ENCODE assay signal across 14 cellular contexts in genomic region chr19:22532388-22533310, GRCh38.
DNase-seq lines count a peak whose midpoint lies in the region; ATAC-seq and TF ChIP-seq lines count a peak whose summit lies in the region.
"Had no signal": no experiment of that assay in that cellular context is flagged by ENCODE, and none has a peak within 500 bp of the region (broad histone marks: within the 10 kb centered on the region; RNA-seq: fewer than 3 reads in every experiment).

No MANE protein-coding gene starts in this region.

- H3K27me3 ChIP-seq in psoas muscle (ENCODE audit: insufficient read depth in 3 of 3, low read length in 2 of 3): no peaks in the 10 kb centered on the region

- ATAC-seq in psoas muscle (peak in 2 of 4 donors; percentile 13 to 47), HG03521 (IDR thresholded peaks at IDR 0.05; ENCODE audit: unreplicated experiment) (no peak)

- H3K4me1 ChIP-seq in psoas muscle: no peaks in the 10 kb centered on the region

- H3K27ac ChIP-seq in 22Rv1 (no peak overlapping the region), caudate nucleus (ENCODE audit: low read depth, low read length) (no peak overlapping the region), psoas muscle (no peak overlapping the region)
- H3K27ac ChIP-seq: KMS-11 had no signal

- DNase-seq in caudate nucleus (lab: John Stamatoyannopoulos, UW) (peak in 54 of 61 donors; percentile 2 to 84 (median 48)), kidney tubule cell (ENCODE audit: low spot score) (peak; percentile 88), psoas muscle (peak; percentile 31 to 66), NCI-H524 (lab: John Stamatoyannopoulos, UW) (no peak), AG20443 (ENCODE audit: low spot score) (no peak), OCI-M2 (lab: John Stamatoyannopoulos, UW; ENCODE audit: unreplicated experiment) (no peak)
- DNase-seq: activated effector memory CD4-positive, alpha-beta T cell treated with anti-CD3 and anti-CD28 coated beads, Interleukin-2, amount 50 U/mL, for 16 hours; EL; kidney glomerular epithelial cell; NCI-H2081; T-helper 2 cell had no signal

- 3 to 4% (median 3%) methylated on average over 39 to 43 of the region's 43 CpGs for WGBS in psoas muscle, 3 donors

- no peaks in the 10 kb centered on the region for H3K36me3 ChIP-seq in psoas muscle (ENCODE audit: insufficient read depth in 1 of 2, low read depth in 1 of 2)

- TF ChIP-seq CTCF in 22Rv1 (IDR thresholded peaks at IDR 0.05) (peak; percentile 9; the same call in 1 of the 2 replicates), psoas muscle (IDR thresholded peaks at IDR 0.05) (no peak)

- peak overlapping the region; percentile 34 for H3K4me3 ChIP-seq in psoas muscle

- no peaks in the 10 kb centered on the region for H3K9me3 ChIP-seq in psoas muscle

- intact Hi-C loops in psoas muscle (cut with DNase I): no loop called here

Comparison
In these comparisons a context has a peak if more than half of its experiments do, and no peak if none do; other contexts are left out.
1. DNase-seq: peak in caudate nucleus (54 of 61), kidney tubule cell (single experiment) and psoas muscle (2 of 2); none in NCI-H524 (0 of 2), AG20443 (single experiment) and OCI-M2 (single experiment).